In genomic region chr12:19848426-19848825, GRCh38 we compare ENCODE assay signal across 35 cellular contexts.
A peak's percentile ranks its signal among the peaks of the same experiment; 100 is the strongest.
DNase-seq lines count a peak whose midpoint lies in the region; ATAC-seq and TF ChIP-seq lines count a peak whose summit lies in the region.
"Had no signal": no experiment of that assay in that cellular context is flagged by ENCODE, and none has a peak within 500 bp of the region (broad histone marks: within the 10 kb centered on the region; RNA-seq: fewer than 3 reads in every experiment).

No MANE protein-coding gene starts in this region.

- H3K27ac ChIP-seq in heart left ventricle, result peak overlapping the region in 11 of 12 donors; percentile 76 to 96 (median 86)
- H3K27ac ChIP-seq in sigmoid colon, result peak overlapping the region; percentile 48 to 81 (median 74)
- H3K27ac ChIP-seq: cardiac muscle cell, foreskin keratinocyte, WERI-Rb-1 had no signal

- TF ChIP-seq CTCF in heart left ventricle (IDR thresholded peaks at IDR 0.05) (no peak), sigmoid colon (IDR thresholded peaks at IDR 0.05) (no peak)

- H3K4me3 Mint-ChIP-seq in naive thymus-derived CD8-positive, alpha-beta T cell, result no peak overlapping the region
- H3K4me3 Mint-ChIP-seq: activated naive CD4-positive, alpha-beta T cell treated with anti-CD3 and anti-CD28 coated beads, Interleukin-2, amount 50 U/mL, for 24 hours; CD14-positive monocyte; T-helper 2 cell treated with Interferon-gamma antibody and Interleukin-4, amounts not matched to agents 5 μg/mL and 100 μg/mL, for 36 hours had no signal

- POLR2A ChIA-PET in naive thymus-derived CD8-positive, alpha-beta T cell (lab: Charles Lee), result no interaction called here

- H3K9me3 ChIP-seq in heart left ventricle, result peaks cover 0 to 26% (median 0%) of the 10 kb centered on the region in 12 donors
- peaks cover 0 to 8% (median 0%) of the 10 kb centered on the region in 4 donors for H3K9me3 ChIP-seq in sigmoid colon
- H3K9me3 ChIP-seq: Caco-2, pancreas had no signal

- 51 to 59% (median 57%) methylated on average over 2 of the region's 2 CpGs for WGBS in heart left ventricle, 4 donors
- WGBS in sigmoid colon, 2 donors, result 42 to 76% methylated on average over 2 of the region's 2 CpGs

- H3K36me3 Mint-ChIP-seq in naive thymus-derived CD8-positive, alpha-beta T cell, result peaks cover 0 to 8% (median 1%) of the 10 kb centered on the region in 3 donors
- H3K36me3 Mint-ChIP-seq: activated naive CD4-positive, alpha-beta T cell treated with anti-CD3 and anti-CD28 coated beads, Interleukin-2, amount 50 U/mL, for 24 hours; CD14-positive monocyte had no signal

- DNase-seq in heart left ventricle (no peak), Right ventricle myocardium inferior (ENCODE audit: missing footprints) (no peak), left ventricle myocardium superior (no peak), sigmoid colon (no peak), GF-D8 (lab: John Stamatoyannopoulos, UW) (no peak)
- DNase-seq in naive thymus-derived CD8-positive, alpha-beta T cell, result no peak
- DNase-seq: 8988T; activated CD4-positive, alpha-beta T cell treated with anti-CD3 and anti-CD28 coated beads for 48 hours; Caco-2; cortex of kidney; DMS79 treated with DMSO at 0.1 percent for 48 hours; erythroblast; foreskin keratinocyte; GDM1; HCEC 1CT; Karpas-422; MV-4-11; NCI-H1436 treated with DMSO at 0.1 percent for 48 hours; NCI-H345; NCI-H69; pancreas; retina; SHP77; small intestine; stimulated activated CD4-positive, alpha-beta T cell treated with anti-CD3 and anti-CD28 coated beads, Interleukin-1b, Interleukin-23, amount 100 ng/mL, for 48 hours; stimulated activated naive CD8-positive, alpha-beta T cell treated with anti-CD3 and anti-CD28 coated beads, Interleukin-15, Interleukin-2, amounts not matched to agents 100 U/mL and 50 U/mL, for 24 hours; WERI-Rb-1 had no signal

- TF ChIP-seq POLR2A in heart left ventricle (IDR thresholded peaks at IDR 0.05) (no peak), sigmoid colon (IDR thresholded peaks at IDR 0.05) (no peak)

- intact Hi-C loops in heart left ventricle (cut with DNase I) (loop anchor here in 4 of 10 donors (5.0 kb wide), 4 partner anchors 34 to 364 kb away; no protein-coding TSS in a partner anchor), Right ventricle myocardium inferior (cut with DNase I) (loop anchor here (5.0 to 10.0 kb wide), 5 partner anchors 34 to 529 kb away; no protein-coding TSS in a partner anchor), left ventricle myocardium superior (cut with micrococcal nuclease) (no loop called here), sigmoid colon (cut with DNase I) (loop anchor here (5.0 kb wide), 1 partner anchor 34 kb away; no protein-coding TSS in a partner anchor)

- H3K4me3 ChIP-seq in heart left ventricle (no peak overlapping the region), sigmoid colon (no peak overlapping the region)
- H3K4me3 ChIP-seq: cardiac muscle cell, lung, pancreas had no signal

- H3K4me1 ChIP-seq in heart left ventricle (peaks cover 0 to 22% (median 12%) of the 10 kb centered on the region in 12 donors), sigmoid colon (peaks cover 0 to 31% (median 21%) of the 10 kb centered on the region in 4 donors)
- H3K4me1 ChIP-seq: Caco-2, foreskin keratinocyte had no signal

- peak overlapping the region in 1 of 10 donors; percentile 42 for H3K27ac Mint-ChIP-seq in naive thymus-derived CD8-positive, alpha-beta T cell
- H3K27ac Mint-ChIP-seq: activated naive CD4-positive, alpha-beta T cell treated with anti-CD3 and anti-CD28 coated beads, Interleukin-2, amount 50 U/mL, for 24 hours; T-helper 2 cell treated with Interferon-gamma antibody and Interleukin-4, amounts not matched to agents 5 μg/mL and 100 μg/mL, for 36 hours had no signal

- H3K4me1 Mint-ChIP-seq in naive thymus-derived CD8-positive, alpha-beta T cell, result peaks cover 0 to 4% (median 0%) of the 10 kb centered on the region in 4 donors
- H3K4me1 Mint-ChIP-seq: activated naive CD4-positive, alpha-beta T cell treated with anti-CD3 and anti-CD28 coated beads, Interleukin-2, amount 50 U/mL, for 24 hours had no signal

- H3K27me3 ChIP-seq in heart left ventricle (no peaks in the 10 kb centered on the region), sigmoid colon (no peaks in the 10 kb centered on the region)
- H3K27me3 ChIP-seq: cardiac muscle cell, foreskin keratinocyte, pancreas had no signal

- no peak for TF ChIP-seq EP300 in sigmoid colon (IDR thresholded peaks at IDR 0.05)

- peaks cover 0 to 5% (median 0%) of the 10 kb centered on the region in 5 donors for H3K27me3 Mint-ChIP-seq in naive thymus-derived CD8-positive, alpha-beta T cell

- H3K36me3 ChIP-seq in heart left ventricle (no peaks in the 10 kb centered on the region), sigmoid colon (no peaks in the 10 kb centered on the region)
- H3K36me3 ChIP-seq: cardiac muscle cell, pancreas, WERI-Rb-1 had no signal

- H3K9me3 Mint-ChIP-seq in naive thymus-derived CD8-positive, alpha-beta T cell, result peaks cover 0 to 10% (median 8%) of the 10 kb centered on the region in 9 donors

- no peak for ATAC-seq in heart left ventricle
- no peak for ATAC-seq in Right ventricle myocardium inferior
- peak; percentile 7 for ATAC-seq in left ventricle myocardium superior
- no peak for ATAC-seq in naive thymus-derived CD8-positive, alpha-beta T cell
- no peak for ATAC-seq in GM19324 (IDR thresholded peaks at IDR 0.05; ENCODE audit: low FRiP score, unreplicated experiment)
- no peak for ATAC-seq in HG02610 (IDR thresholded peaks at IDR 0.05; ENCODE audit: unreplicated experiment)
- ATAC-seq: foreskin keratinocyte; HepG2; stimulated activated naive CD8-positive, alpha-beta T cell treated with anti-CD3 and anti-CD28 coated beads, Interleukin-15, Interleukin-2, amounts not matched to agents 100 U/mL and 50 U/mL, for 24 hours had no signal
